14 cellular contexts compared by ENCODE assay signal in the genomic region with DNA sequence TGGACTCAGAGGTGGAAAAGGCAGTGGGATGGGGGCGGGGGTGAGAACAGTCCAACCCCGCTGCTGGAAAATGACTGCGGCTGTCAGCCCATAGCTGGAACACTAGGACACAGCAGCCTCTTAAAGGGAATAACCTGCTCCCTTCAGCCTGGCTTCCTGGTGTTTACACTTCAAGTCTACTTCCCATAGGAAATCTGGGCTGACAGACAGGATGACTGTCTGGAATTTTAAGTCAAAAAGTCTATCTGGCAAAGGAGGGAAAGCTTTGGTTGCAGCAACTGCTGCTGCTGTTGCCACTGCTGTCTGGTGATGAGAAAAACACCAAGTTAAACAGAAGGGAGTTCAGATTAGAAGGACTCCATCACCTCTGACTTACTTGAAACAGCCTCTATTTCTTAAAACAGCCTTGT.
"Had no signal": no experiment of that assay in that cellular context is flagged by ENCODE, and none has a peak within 500 bp of the region (broad histone marks: within the 10 kb centered on the region; RNA-seq: fewer than 3 reads in every experiment).

No MANE protein-coding gene starts in this region.

- H3K4me1 ChIP-seq: foreskin keratinocyte, parathyroid adenoma had no signal

- H3K4me3 ChIP-seq: smooth muscle cell, transverse colon had no signal

- H3K9me3 ChIP-seq: transverse colon had no signal

- H3K27ac ChIP-seq: foreskin keratinocyte, parathyroid adenoma, transverse colon had no signal

- ATAC-seq: activated T-helper 17 cell treated with anti-CD3 and anti-CD28 coated beads, Interleukin-2, amount 50 U/mL, for 72 hours; esophagus mucosa; foreskin keratinocyte; SK-N-SH treated with all-trans-retinoic acid at 6 μM for 48 hours had no signal

- H3K36me3 ChIP-seq: transverse colon had no signal

- DNase-seq: activated CD4-positive, alpha-beta T cell treated with anti-CD3 and anti-CD28 coated beads, Interleukin-2, amount 10 ng/mL, durations not matched to agents 24 days and 14 days; activated CD8-positive, alpha-beta memory T cell treated with anti-CD3 and anti-CD28 coated beads for 24 hours; activated naive CD4-positive, alpha-beta T cell treated with anti-CD3 and anti-CD28 coated beads for 36 hours; central memory CD4-positive, alpha-beta T cell; cortex of kidney; endodermal cell; foreskin keratinocyte; naive B cell; transverse colon had no signal

- H3K27me3 ChIP-seq: foreskin keratinocyte, transverse colon had no signal
